In the genomic region with DNA sequence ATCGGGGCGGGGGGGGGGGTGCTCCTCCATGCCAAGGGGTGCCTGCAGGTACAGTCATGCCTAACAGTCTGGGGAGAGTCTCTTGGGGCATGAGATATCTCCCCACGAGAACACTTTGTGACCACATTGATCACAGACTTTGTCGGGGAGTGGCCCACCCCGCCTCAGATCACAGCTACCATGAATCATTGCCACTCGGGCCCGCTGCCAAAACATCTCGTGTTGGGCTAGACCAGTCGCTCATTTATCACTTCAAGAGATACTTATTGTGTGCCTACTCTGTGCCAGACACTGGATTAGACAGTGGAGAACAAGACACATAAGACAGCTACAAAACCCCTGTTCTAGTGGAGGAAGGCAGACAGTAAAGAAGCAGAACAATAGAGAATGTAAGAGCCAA, we compare ENCODE assay signal across 1 cellular context.
TF ChIP-seq lines count a peak whose summit lies in the region.

No MANE protein-coding gene starts in this region.

TF ChIP-seq in HEK293, 187 proteins besides CTCF, POLR2A, EP300 and RAD21 (continued from another document):
- TF ChIP-seq, protein P1, sequence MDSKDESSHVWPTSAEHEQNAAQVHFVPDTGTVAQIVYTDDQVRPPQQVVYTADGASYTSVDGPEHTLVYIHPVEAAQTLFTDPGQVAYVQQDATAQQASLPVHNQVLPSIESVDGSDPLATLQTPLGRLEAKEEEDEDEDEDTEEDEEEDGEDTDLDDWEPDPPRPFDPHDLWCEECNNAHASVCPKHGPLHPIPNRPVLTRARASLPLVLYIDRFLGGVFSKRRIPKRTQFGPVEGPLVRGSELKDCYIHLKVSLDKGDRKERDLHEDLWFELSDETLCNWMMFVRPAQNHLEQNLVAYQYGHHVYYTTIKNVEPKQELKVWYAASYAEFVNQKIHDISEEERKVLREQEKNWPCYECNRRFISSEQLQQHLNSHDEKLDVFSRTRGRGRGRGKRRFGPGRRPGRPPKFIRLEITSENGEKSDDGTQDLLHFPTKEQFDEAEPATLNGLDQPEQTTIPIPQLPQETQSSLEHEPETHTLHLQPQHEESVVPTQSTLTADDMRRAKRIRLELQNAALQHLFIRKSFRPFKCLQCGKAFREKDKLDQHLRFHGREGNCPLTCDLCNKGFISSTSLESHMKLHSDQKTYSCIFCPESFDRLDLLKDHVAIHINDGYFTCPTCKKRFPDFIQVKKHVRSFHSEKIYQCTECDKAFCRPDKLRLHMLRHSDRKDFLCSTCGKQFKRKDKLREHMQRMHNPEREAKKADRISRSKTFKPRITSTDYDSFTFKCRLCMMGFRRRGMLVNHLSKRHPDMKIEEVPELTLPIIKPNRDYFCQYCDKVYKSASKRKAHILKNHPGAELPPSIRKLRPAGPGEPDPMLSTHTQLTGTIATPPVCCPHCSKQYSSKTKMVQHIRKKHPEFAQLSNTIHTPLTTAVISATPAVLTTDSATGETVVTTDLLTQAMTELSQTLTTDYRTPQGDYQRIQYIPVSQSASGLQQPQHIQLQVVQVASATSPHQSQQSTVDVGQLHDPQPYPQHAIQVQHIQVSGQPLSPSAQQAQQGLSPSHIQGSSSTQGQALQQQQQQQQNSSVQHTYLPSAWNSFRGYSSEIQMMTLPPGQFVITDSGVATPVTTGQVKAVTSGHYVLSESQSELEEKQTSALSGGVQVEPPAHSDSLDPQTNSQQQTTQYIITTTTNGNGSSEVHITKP (tag by site-specific recombination; IDR thresholded peaks at IDR 0.05) = peak; percentile 58
